In genomic region chr18:57813245-57813644, GRCh38 we compare ENCODE assay signal across 15 cellular contexts. TPM values are rescaled to one million over a fixed set of nuclear protein-coding genes. Genes with fewer than 3 reads are reported as not detected.
DNase-seq lines count a peak whose midpoint lies in the region; ATAC-seq, FAIRE-seq and TF ChIP-seq lines count a peak whose summit lies in the region.
"Had no signal": no experiment of that assay in that cellular context is flagged by ENCODE, and none has a peak within 500 bp of the region (broad histone marks: within the 10 kb centered on the region; RNA-seq: fewer than 3 reads in every experiment).

No MANE protein-coding gene starts in this region.

- H3F3A ChIP-seq in PC-3 (ENCODE audit: low read length, unreplicated experiment): no peaks in the 10 kb centered on the region

- H3K27me3 Mint-ChIP-seq in Calu3 (ENCODE audit: unreplicated experiment): no peaks in the 10 kb centered on the region
- no peaks in the 10 kb centered on the region for H3K27me3 Mint-ChIP-seq in stimulated activated naive B cell treated with anti-CD40 and anti-IgM and Interleukin-4, amounts not matched to agents 10 μg/mL and 1 μg/mL and 100 μg/mL, for 72 hours

- no peak overlapping the region for H2BK120ac ChIP-seq in mesendoderm (ENCODE audit: low read depth, low read length)

- H3K36me3 Mint-ChIP-seq in Calu3 (ENCODE audit: insufficient read depth, unreplicated experiment): no peaks in the 10 kb centered on the region
- peaks cover 17 to 19% of the 10 kb centered on the region in 2 donors for H3K36me3 Mint-ChIP-seq in stimulated activated naive B cell treated with anti-CD40 and anti-IgM and Interleukin-4, amounts not matched to agents 10 μg/mL and 1 μg/mL and 100 μg/mL, for 72 hours

- peak; percentile 97 for ATAC-seq in PC-3
- ATAC-seq in stimulated activated naive B cell treated with anti-CD40 and anti-IgM and Interleukin-4, amounts not matched to agents 10 μg/mL and 1 μg/mL and 100 μg/mL, for 72 hours (replicated peaks): no peak

- intact Hi-C loops in Calu3 (cut with micrococcal nuclease; ENCODE audit: unreplicated experiment): no loop called here
- intact Hi-C loops in PC-3 (cut with micrococcal nuclease): no loop called here
- intact Hi-C loops in endothelial cell of umbilical vein (cut with micrococcal nuclease): no loop called here

- no peak overlapping the region for H3K4me3 Mint-ChIP-seq in Calu3 (ENCODE audit: low read depth, unreplicated experiment)
- H3K4me3 Mint-ChIP-seq in stimulated activated naive B cell treated with anti-CD40 and anti-IgM and Interleukin-4, amounts not matched to agents 10 μg/mL and 1 μg/mL and 100 μg/mL, for 72 hours: no peak overlapping the region

- H3K4me2 ChIP-seq in PC-3 (ENCODE audit: low read length) (0 out of 2 replicates have a peak overlapping the region, but pooled peaks have one; percentile 6), endothelial cell of umbilical vein (ENCODE audit: insufficient read depth, low read length) (peak overlapping the region; percentile 23), mesendoderm (ENCODE audit: low read length) (no peak overlapping the region)

- no peak overlapping the region for H4K8ac ChIP-seq in mesendoderm (ENCODE audit: low read depth, low read length)

- H3K27ac ChIP-seq in PC-3 (ENCODE audit: low read length): no peak overlapping the region
- peak overlapping the region; percentile 91 for H3K27ac ChIP-seq in endothelial cell of umbilical vein (ENCODE audit: insufficient read depth, low read depth, low read length)
- no peak overlapping the region for H3K27ac ChIP-seq in mesendoderm (ENCODE audit: low read depth, low read length)
- H3K27ac ChIP-seq: HL-60, SJCRH30 had no signal

- no peaks in the 10 kb centered on the region for H3K79me1 ChIP-seq in mesendoderm (ENCODE audit: low read length)

- no peak overlapping the region for H2AK5ac ChIP-seq in mesendoderm (ENCODE audit: low read length)

- BruUV-seq in Calu3 (replicated peaks; lab: Mats Ljungman, UMichigan): no TSS peak
- no TSS peak for BruUV-seq in PC-3 (replicated peaks; lab: Mats Ljungman, UMichigan)
- no TSS peak for BruUV-seq in endothelial cell of umbilical vein (replicated peaks; lab: Mats Ljungman, UMichigan)

- H4K5ac ChIP-seq in mesendoderm (ENCODE audit: low read length): no peak overlapping the region

- H3K9ac ChIP-seq in PC-3 (ENCODE audit: low read length) (no peak overlapping the region), endothelial cell of umbilical vein (replicated peaks; ENCODE audit: extremely low read depth, insufficient read depth, low read length) (peak overlapping the region; percentile 76), mesendoderm (ENCODE audit: low read length) (no peak overlapping the region)

- no peaks in the 10 kb centered on the region for H3K27me3 ChIP-seq in PC-3 (ENCODE audit: low read length)
- no peaks in the 10 kb centered on the region for H3K27me3 ChIP-seq in endothelial cell of umbilical vein (ENCODE audit: control insufficient read depth in 2 of 2, insufficient read depth in 2 of 2, low read length in 2 of 2)
- no peaks in the 10 kb centered on the region for H3K27me3 ChIP-seq in mesendoderm (ENCODE audit: insufficient read depth, low read length, poor library complexity)
- H3K27me3 ChIP-seq: SJCRH30 had no signal

- dilution Hi-C loops in endothelial cell of umbilical vein (cut with MboI; ENCODE audit: extremely low pct_ligation_motif_present, low sequenced_read_pairs): no loop called here

- H3K9me1 ChIP-seq in endothelial cell of umbilical vein (replicated peaks; ENCODE audit: control insufficient read depth, extremely low read depth, insufficient read depth, low read length): no peaks in the 10 kb centered on the region

- H4K20me1 ChIP-seq in PC-3 (ENCODE audit: low read length) (no peaks in the 10 kb centered on the region), endothelial cell of umbilical vein (replicated peaks; ENCODE audit: control insufficient read depth, extremely low read depth, insufficient read depth, low read length) (no peaks in the 10 kb centered on the region)

- H3K23ac ChIP-seq in mesendoderm (ENCODE audit: low read length): no peak overlapping the region

- no peak overlapping the region for H3K4me3 ChIP-seq in PC-3 (ENCODE audit: low read length)
- no peak overlapping the region for H3K4me3 ChIP-seq in endothelial cell of umbilical vein (replicated peaks in 1 of 3; ENCODE audit: insufficient read depth in 1 of 3, low read depth in 1 of 3, low read length in 3 of 3)
- no peak overlapping the region for H3K4me3 ChIP-seq in mesendoderm (ENCODE audit: low read length)
- H3K4me3 ChIP-seq: SJCRH30 had no signal

- H3K4me1 ChIP-seq in PC-3 (ENCODE audit: insufficient read depth, low read length) (peaks cover 28% of the 10 kb centered on the region), endothelial cell of umbilical vein (ENCODE audit: control insufficient read depth, extremely low read depth, insufficient read depth, low read length) (peaks cover 25% of the 10 kb centered on the region), mesendoderm (ENCODE audit: control insufficient read depth, low read depth, low read length) (no peaks in the 10 kb centered on the region)
- H3K4me1 ChIP-seq: SJCRH30 had no signal

- H3K4me1 Mint-ChIP-seq in Calu3 (ENCODE audit: low read depth, unreplicated experiment): peaks cover 41% of the 10 kb centered on the region
- peaks cover 11 to 15% of the 10 kb centered on the region in 2 donors for H3K4me1 Mint-ChIP-seq in stimulated activated naive B cell treated with anti-CD40 and anti-IgM and Interleukin-4, amounts not matched to agents 10 μg/mL and 1 μg/mL and 100 μg/mL, for 72 hours

- peak; percentile 89 for FAIRE-seq in endothelial cell of umbilical vein (lab: Jason Lieb, UNC)

- H3K9me3 Mint-ChIP-seq in Calu3 (ENCODE audit: low read depth, unreplicated experiment): peaks cover 7% of the 10 kb centered on the region
- peaks cover 9 to 10% of the 10 kb centered on the region in 2 donors for H3K9me3 Mint-ChIP-seq in stimulated activated naive B cell treated with anti-CD40 and anti-IgM and Interleukin-4, amounts not matched to agents 10 μg/mL and 1 μg/mL and 100 μg/mL, for 72 hours

- H3K27ac Mint-ChIP-seq in Calu3 (ENCODE audit: unreplicated experiment): peak overlapping the region; percentile 12
- no peak overlapping the region for H3K27ac Mint-ChIP-seq in stimulated activated naive B cell treated with anti-CD40 and anti-IgM and Interleukin-4, amounts not matched to agents 10 μg/mL and 1 μg/mL and 100 μg/mL, for 72 hours

- no peak overlapping the region for H3K56ac ChIP-seq in mesendoderm (ENCODE audit: low read length)

- H2AFZ ChIP-seq in PC-3 (ENCODE audit: low read length) (no peak overlapping the region), endothelial cell of umbilical vein (ENCODE audit: low read depth, low read length) (no peak overlapping the region)

- H3K4ac ChIP-seq in mesendoderm (ENCODE audit: low read depth, low read length): no peak overlapping the region

- no peak for TF ChIP-seq CTCF in Calu3 (IDR thresholded peaks at IDR 0.05; ENCODE audit: unreplicated experiment)
- TF ChIP-seq CTCF in PC-3 (conservative IDR thresholded peaks at IDR 0.05; ENCODE audit: low read depth, low read length): no peak
- no peak for TF ChIP-seq CTCF in endothelial cell of umbilical vein (IDR thresholded peaks at IDR 0.05; ENCODE audit: extremely low read depth in 1 of 2, insufficient read depth in 1 of 2, low read depth in 1 of 2, low read length in 2 of 2)

- H3K18ac ChIP-seq in mesendoderm (ENCODE audit: low read length): no peak overlapping the region

- no peak overlapping the region for H2BK5ac ChIP-seq in mesendoderm (ENCODE audit: low read length)

- no peaks in the 10 kb centered on the region for H3K9me2 ChIP-seq in PC-3 (replicated peaks; ENCODE audit: low read length)

- no peak overlapping the region for H2BK15ac ChIP-seq in mesendoderm (replicated peaks; ENCODE audit: low read depth)

- H3K79me2 ChIP-seq in PC-3 (ENCODE audit: low read length) (no peaks in the 10 kb centered on the region), endothelial cell of umbilical vein (ENCODE audit: control insufficient read depth, insufficient read depth, low read length) (no peaks in the 10 kb centered on the region), mesendoderm (ENCODE audit: control insufficient read depth, insufficient read depth, low read length) (no peaks in the 10 kb centered on the region)

- H3K36me3 ChIP-seq in PC-3 (ENCODE audit: low read depth, low read length) (no peaks in the 10 kb centered on the region), endothelial cell of umbilical vein (ENCODE audit: control insufficient read depth in 2 of 2, extremely low read depth in 1 of 2, insufficient read depth in 2 of 2, low read length in 2 of 2) (no peaks in the 10 kb centered on the region), mesendoderm (ENCODE audit: control insufficient read depth, insufficient read depth, low read length) (no peaks in the 10 kb centered on the region)
- H3K36me3 ChIP-seq: SJCRH30 had no signal

- CTCF ChIA-PET in Calu3 (lab: Charles Lee) (interaction anchor here (0.7 kb wide), 1 partner anchor 70 kb away, joined by 3 read pairs; no protein-coding TSS in a partner anchor), PC-3 (lab: Charles Lee) (no interaction called here), endothelial cell of umbilical vein (lab: Charles Lee) (interaction anchor here (0.8 to 1.6 kb wide), 3 partner anchors 19 to 68 kb away, joined by 3 to 4 read pairs (median 3); no protein-coding TSS in a partner anchor)

- peak; percentile 43 for DNase-seq in Calu3
- DNase-seq in PC-3: peak; percentile 95
- peak; percentile 84 for DNase-seq in endothelial cell of umbilical vein (ENCODE audit: low read depth, low spot score)
- peak; percentile 84 for DNase-seq in mesendoderm
- DNase-seq in 8988T: no peak
- DNase-seq in foreskin melanocyte: no peak
- no peak for DNase-seq in stimulated activated CD4-positive, alpha-beta T cell treated with anti-CD3 and anti-CD28 coated beads, Interleukin-15, amount 100 ng/mL, for 24 hours
- DNase-seq in stimulated activated naive B cell treated with anti-CD40 and anti-IgM and Interleukin-4, amounts not matched to agents 10 μg/mL and 1 μg/mL and 100 μg/mL, for 72 hours: no peak
- DNase-seq: activated CD4-positive, alpha-beta T cell treated with anti-CD3 and anti-CD28 coated beads for 1 hour; activated effector memory CD4-positive, alpha-beta T cell treated with anti-CD3 and anti-CD28 coated beads, Interleukin-2, amount 50 U/mL, for 16 hours; Caco-2; NCI-H1105; NCI-H526; SJCRH30 had no signal

- POLR2A ChIA-PET in PC-3 (lab: Charles Lee; ENCODE audit: unreplicated experiment): no interaction called here
- POLR2A ChIA-PET in endothelial cell of umbilical vein (lab: Charles Lee): no interaction called here

- H3K9me3 ChIP-seq in PC-3 (ENCODE audit: low read length) (no peaks in the 10 kb centered on the region), endothelial cell of umbilical vein (replicated peaks; ENCODE audit: control insufficient read depth, insufficient read depth, low read length) (no peaks in the 10 kb centered on the region)
- H3K9me3 ChIP-seq: SJCRH30 had no signal

- TF ChIP-seq POLR2A in endothelial cell of umbilical vein (IDR thresholded peaks at IDR 0.05; ENCODE audit: low read depth, low read length): no peak

RNA-seq across cellular contexts. Expression of gene ATP8B1, which starts 10.1 kb away (rescaled TPM):
- total RNA-seq in Calu3 (2022) (62.3 and 66.2 TPM in 2 replicates), PC-3 (2014; rRNA removed) (18.4 and 24.8 TPM in 2 replicates), endothelial cell of umbilical vein (86.5 and 100 TPM in 2 replicates)
- polyA plus RNA-seq in endothelial cell of umbilical vein: 42.7 and 49.3 TPM in 2 replicates
- polyA plus RNA-seq in endothelial cell of umbilical vein (2011; cell fraction: cytosol; rRNA removed): 32.7 and 33.4 TPM in 2 replicates
- polyA plus RNA-seq in endothelial cell of umbilical vein (2011; cell fraction: nucleus; rRNA removed): 82.2 and 90.1 TPM in 2 replicates
- 17.7 and 27.5 TPM in 2 replicates for polyA plus RNA-seq in endothelial cell of umbilical vein (2012)
- polyA minus RNA-seq in endothelial cell of umbilical vein: 164 and 167 TPM in 2 replicates
- polyA minus RNA-seq in endothelial cell of umbilical vein (2011; cell fraction: cytosol; rRNA and poly(A)+ RNA removed): 0.72 TPM
- polyA minus RNA-seq in endothelial cell of umbilical vein (2011; cell fraction: nucleus; rRNA and poly(A)+ RNA removed): 135 and 183 TPM in 2 replicates
- polyA plus RNA-seq in mesendoderm (2013, experiment 1 of 2): 2.4 TPM
- 2.4 TPM for polyA plus RNA-seq in mesendoderm (2013, experiment 2 of 2)
- total RNA-seq: SJCRH30 had no signal

Comparison
In these comparisons a context has a peak if more than half of its experiments do, and no peak if none do; other contexts are left out.
1. DNase-seq: peak in Calu3 (single experiment), PC-3 (single experiment), endothelial cell of umbilical vein (single experiment) and mesendoderm (single experiment); none in 8988T (single experiment), foreskin melanocyte (single experiment), stimulated activated CD4-positive, alpha-beta T cell treated with anti-CD3 and anti-CD28 coated beads, Interleukin-15, amount 100 ng/mL, for 24 hours (single experiment) and stimulated activated naive B cell treated with anti-CD40 and anti-IgM and Interleukin-4, amounts not matched to agents 10 μg/mL and 1 μg/mL and 100 μg/mL, for 72 hours (single experiment).